In genomic region chr9:134382733-134383132, GRCh38 we compare ENCODE assay signal across 16 cellular contexts. TPM values are rescaled to one million over a fixed set of nuclear protein-coding genes. Genes with fewer than 3 reads are reported as not detected.
DNase-seq lines count a peak whose midpoint lies in the region; ATAC-seq and TF ChIP-seq lines count a peak whose summit lies in the region.
"Had no signal": no experiment of that assay in that cellular context is flagged by ENCODE, and none has a peak within 500 bp of the region (broad histone marks: within the 10 kb centered on the region; RNA-seq: fewer than 3 reads in every experiment).

No MANE protein-coding gene starts in this region.

- no peak overlapping the region for H3K27ac ChIP-seq in CD4-positive, alpha-beta memory T cell (ENCODE audit: low read depth, low read length)
- H3K27ac ChIP-seq in liver (ENCODE audit: low read depth in 1 of 2, low read length in 2 of 2) (peak overlapping the region; percentile 57 to 98), spleen (peak overlapping the region in 7 of 8 donors; percentile 33 to 98 (median 67))

- no peaks in the 10 kb centered on the region for H3K36me3 ChIP-seq in CD4-positive, alpha-beta memory T cell (ENCODE audit: insufficient read depth, low read length)
- H3K36me3 ChIP-seq in liver (ENCODE audit: control insufficient read depth in 4 of 4, insufficient read depth in 3 of 4, low read depth in 1 of 4, low read length in 3 of 4), result peaks cover 0 to 2% (median 0%) of the 10 kb centered on the region in 4 donors
- peaks cover 0 to 17% (median 0%) of the 10 kb centered on the region in 6 donors for H3K36me3 ChIP-seq in spleen
- H3K36me3 ChIP-seq: BE2C had no signal

- peak in 1 of 2 donors; percentile 6 for TF ChIP-seq RAD21 in liver (IDR thresholded peaks at IDR 0.05)

- H3K27me3 ChIP-seq in CD4-positive, alpha-beta memory T cell (ENCODE audit: insufficient read depth, low read length), result no peaks in the 10 kb centered on the region
- H3K27me3 ChIP-seq in liver (ENCODE audit: control insufficient read depth in 4 of 4, insufficient read depth in 4 of 4, low read length in 3 of 4), result no peaks in the 10 kb centered on the region
- H3K27me3 ChIP-seq in spleen (replicated peaks in 1 of 7), result no peaks in the 10 kb centered on the region
- H3K27me3 ChIP-seq: BE2C had no signal

- 28% methylated on average over 14 of the region's 14 CpGs for WGBS in liver
- 80 to 88% (median 84%) methylated on average over 9 to 14 of the region's 14 CpGs for WGBS in spleen, 5 donors

- no peak overlapping the region for H3K9ac ChIP-seq in liver (ENCODE audit: low read depth in 1 of 2, low read length in 2 of 2)

- peaks cover 11 to 37% (median 28%) of the 10 kb centered on the region in 4 donors for H3K4me1 Mint-ChIP-seq in CD4-positive, alpha-beta memory T cell
- H3K4me1 Mint-ChIP-seq in activated CD8-positive, alpha-beta T cell treated with anti-CD3 and anti-CD28 coated beads for 36 hours (ENCODE audit: low read depth), result peaks cover 22% of the 10 kb centered on the region

- no peaks in the 10 kb centered on the region for H3K27me3 Mint-ChIP-seq in CD4-positive, alpha-beta memory T cell
- no peaks in the 10 kb centered on the region for H3K27me3 Mint-ChIP-seq in activated CD8-positive, alpha-beta T cell treated with anti-CD3 and anti-CD28 coated beads for 36 hours

- peak overlapping the region in 4 of 7 donors; percentile 72 to 89 (median 82) for H3K27ac Mint-ChIP-seq in CD4-positive, alpha-beta memory T cell
- H3K27ac Mint-ChIP-seq in activated CD8-positive, alpha-beta T cell treated with anti-CD3 and anti-CD28 coated beads for 36 hours, result peak overlapping the region; percentile 42

- DNase-seq in CD4-positive, alpha-beta memory T cell, result no peak
- no peak for DNase-seq in activated CD8-positive, alpha-beta T cell treated with anti-CD3 and anti-CD28 coated beads for 36 hours
- no peak for DNase-seq in spleen
- no peak for DNase-seq in OCI-M2 (lab: John Stamatoyannopoulos, UW; ENCODE audit: unreplicated experiment)
- no peak for DNase-seq in activated CD4-positive, alpha-beta T cell treated with anti-CD3 and anti-CD28 coated beads for 4 hours
- no peak for DNase-seq in NCI-H524 treated with DMSO at 0.1 percent for 48 hours (lab: John Stamatoyannopoulos, UW)
- DNase-seq: activated CD4-positive, alpha-beta T cell treated with anti-CD3 and anti-CD28 coated beads for 1 hour; activated CD8-positive, alpha-beta memory T cell treated with anti-CD3 and anti-CD28 coated beads, Interleukin-2, amount 50 U/mL, for 48 hours; activated naive CD4-positive, alpha-beta T cell; BE2C; DMS 273 treated with DMSO at 0.1 percent for 48 hours; NCI-H187 treated with DMSO at 0.1 percent for 48 hours; SHP77 treated with DMSO at 0.1 percent for 48 hours had no signal

- H3K9me3 ChIP-seq in CD4-positive, alpha-beta memory T cell (ENCODE audit: control insufficient read depth in 1 of 2, low read length in 2 of 2), result no peaks in the 10 kb centered on the region
- H3K9me3 ChIP-seq in liver (ENCODE audit: control insufficient read depth in 4 of 4, low read length in 3 of 4), result no peaks in the 10 kb centered on the region
- H3K9me3 ChIP-seq in spleen, result no peaks in the 10 kb centered on the region
- H3K9me3 ChIP-seq: BE2C had no signal

- no peak for TF ChIP-seq POLR2A in spleen (IDR thresholded peaks at IDR 0.05)

- TF ChIP-seq CTCF in activated CD8-positive, alpha-beta T cell treated with anti-CD3 and anti-CD28 coated beads for 36 hours (IDR thresholded peaks at IDR 0.05), result no peak
- TF ChIP-seq CTCF in liver (IDR thresholded peaks at IDR 0.05; ENCODE audit: low read depth, low read length, missing input control), result no peak
- TF ChIP-seq CTCF in spleen (IDR thresholded peaks at IDR 0.05 in 8 of 11, conservative IDR thresholded peaks at IDR 0.05 in 3 of 11), result no peak

- H3K36me3 Mint-ChIP-seq in CD4-positive, alpha-beta memory T cell, result no peaks in the 10 kb centered on the region
- no peaks in the 10 kb centered on the region for H3K36me3 Mint-ChIP-seq in activated CD8-positive, alpha-beta T cell treated with anti-CD3 and anti-CD28 coated beads for 36 hours (ENCODE audit: low read depth)

- intact Hi-C loops in CD4-positive, alpha-beta memory T cell (cut with micrococcal nuclease), result no loop called here
- intact Hi-C loops in activated CD8-positive, alpha-beta T cell treated with anti-CD3 and anti-CD28 coated beads for 36 hours (cut with micrococcal nuclease), result no loop called here
- intact Hi-C loops in spleen (cut with DNase I; ENCODE audit: low total_unique reads), result no loop called here

- no peak overlapping the region for H3K4me3 ChIP-seq in CD4-positive, alpha-beta memory T cell (ENCODE audit: low read length in 2 of 2)
- H3K4me3 ChIP-seq in liver (ENCODE audit: low read depth in 1 of 3, low read length in 3 of 3) (no peak overlapping the region), spleen (peak overlapping the region in 1 of 8 donors; percentile 45)

- CTCF ChIA-PET in CD4-positive, alpha-beta memory T cell (lab: Charles Lee; ENCODE audit: partially characterized antibody), result interaction anchor here (1.0 kb wide), 1 partner anchor 67 kb away, joined by 3 read pairs; no protein-coding TSS in a partner anchor
- CTCF ChIA-PET in activated CD8-positive, alpha-beta T cell treated with anti-CD3 and anti-CD28 coated beads for 36 hours (lab: Charles Lee), result interaction anchor here (0.9 to 1.7 kb wide), 6 partner anchors 8 to 67 kb away, joined by 3 to 7 read pairs (median 4); no protein-coding TSS in a partner anchor

- H3K4me1 ChIP-seq in CD4-positive, alpha-beta memory T cell (ENCODE audit: insufficient read depth, low read length), result peaks cover 23% of the 10 kb centered on the region
- H3K4me1 ChIP-seq in liver (ENCODE audit: control insufficient read depth in 4 of 4, insufficient read depth in 4 of 4, low read length in 3 of 4), result peaks cover 80 to 100% (median 99%) of the 10 kb centered on the region in 4 donors
- H3K4me1 ChIP-seq in spleen, result peaks cover 75 to 100% (median 99%) of the 10 kb centered on the region in 6 donors

- H3K4me3 Mint-ChIP-seq in CD4-positive, alpha-beta memory T cell, result peak overlapping the region in 6 of 8 donors; percentile 48 to 86 (median 62)
- peak overlapping the region; percentile 26 for H3K4me3 Mint-ChIP-seq in activated CD8-positive, alpha-beta T cell treated with anti-CD3 and anti-CD28 coated beads for 36 hours
- H3K4me3 Mint-ChIP-seq: neural crest cell had no signal

- no peak for ATAC-seq in activated CD8-positive, alpha-beta T cell treated with anti-CD3 and anti-CD28 coated beads for 36 hours
- no peak for ATAC-seq in HG02759 (IDR thresholded peaks at IDR 0.05; ENCODE audit: unreplicated experiment)

- H3K9me3 Mint-ChIP-seq in CD4-positive, alpha-beta memory T cell, result no peaks in the 10 kb centered on the region
- H3K9me3 Mint-ChIP-seq in activated CD8-positive, alpha-beta T cell treated with anti-CD3 and anti-CD28 coated beads for 36 hours, result no peaks in the 10 kb centered on the region
- H3K9me3 Mint-ChIP-seq: neural crest cell had no signal

- POLR2A ChIA-PET in CD4-positive, alpha-beta memory T cell (lab: Charles Lee; ENCODE audit: partially characterized antibody), result interaction anchor here (0.6 to 2.9 kb wide), 5 partner anchors 9 to 1352 kb away, joined by 3 to 13 read pairs (median 3); partner anchors contain the start of gene GTF3C5
- POLR2A ChIA-PET in activated CD8-positive, alpha-beta T cell treated with anti-CD3 and anti-CD28 coated beads for 36 hours (lab: Charles Lee), result interaction anchor here (1.4 kb wide), 1 partner anchor 60 kb away, joined by 3 read pairs; no protein-coding TSS in a partner anchor

TF ChIP-seq in liver, 16 proteins besides CTCF, POLR2A, EP300 and RAD21 (continues in another document):
- TF ChIP-seq, protein P1, sequence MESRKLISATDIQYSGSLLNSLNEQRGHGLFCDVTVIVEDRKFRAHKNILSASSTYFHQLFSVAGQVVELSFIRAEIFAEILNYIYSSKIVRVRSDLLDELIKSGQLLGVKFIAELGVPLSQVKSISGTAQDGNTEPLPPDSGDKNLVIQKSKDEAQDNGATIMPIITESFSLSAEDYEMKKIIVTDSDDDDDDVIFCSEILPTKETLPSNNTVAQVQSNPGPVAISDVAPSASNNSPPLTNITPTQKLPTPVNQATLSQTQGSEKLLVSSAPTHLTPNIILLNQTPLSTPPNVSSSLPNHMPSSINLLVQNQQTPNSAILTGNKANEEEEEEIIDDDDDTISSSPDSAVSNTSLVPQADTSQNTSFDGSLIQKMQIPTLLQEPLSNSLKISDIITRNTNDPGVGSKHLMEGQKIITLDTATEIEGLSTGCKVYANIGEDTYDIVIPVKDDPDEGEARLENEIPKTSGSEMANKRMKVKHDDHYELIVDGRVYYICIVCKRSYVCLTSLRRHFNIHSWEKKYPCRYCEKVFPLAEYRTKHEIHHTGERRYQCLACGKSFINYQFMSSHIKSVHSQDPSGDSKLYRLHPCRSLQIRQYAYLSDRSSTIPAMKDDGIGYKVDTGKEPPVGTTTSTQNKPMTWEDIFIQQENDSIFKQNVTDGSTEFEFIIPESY (IDR thresholded peaks at IDR 0.05), result no peak

RNA-seq across cellular contexts. Expression of gene RXRA, which starts 56.5 kb away (rescaled TPM):
- total RNA-seq in CD4-positive, alpha-beta memory T cell, result 10 to 100 TPM; 11.6 to 11.9 TPM
- polyA plus RNA-seq in CD4-positive, alpha-beta memory T cell, result 1 to 10 TPM; 1.0 to 1.3 TPM
- total RNA-seq in activated CD8-positive, alpha-beta T cell treated with anti-CD3 and anti-CD28 coated beads for 36 hours, result 10 to 100 TPM; 23.2 to 23.8 TPM
- total RNA-seq in liver (100 to 1,000 TPM in 1 of 2 donors, 10 to 100 TPM in 1; 41.5 to 116 TPM), spleen (100 to 1,000 TPM in 2 of 7 donors, 10 to 100 TPM in 5; 67.7 to 116 (median 95.6) TPM)
- polyA plus RNA-seq in liver (100 to 1,000 TPM in 1 of 2 donors, 10 to 100 TPM in 1; 46.8 to 101 TPM), spleen (10 to 100 TPM; 10.9 to 40.4 (median 11.9) TPM)
